7 cellular contexts compared by ENCODE assay signal in the genomic region with DNA sequence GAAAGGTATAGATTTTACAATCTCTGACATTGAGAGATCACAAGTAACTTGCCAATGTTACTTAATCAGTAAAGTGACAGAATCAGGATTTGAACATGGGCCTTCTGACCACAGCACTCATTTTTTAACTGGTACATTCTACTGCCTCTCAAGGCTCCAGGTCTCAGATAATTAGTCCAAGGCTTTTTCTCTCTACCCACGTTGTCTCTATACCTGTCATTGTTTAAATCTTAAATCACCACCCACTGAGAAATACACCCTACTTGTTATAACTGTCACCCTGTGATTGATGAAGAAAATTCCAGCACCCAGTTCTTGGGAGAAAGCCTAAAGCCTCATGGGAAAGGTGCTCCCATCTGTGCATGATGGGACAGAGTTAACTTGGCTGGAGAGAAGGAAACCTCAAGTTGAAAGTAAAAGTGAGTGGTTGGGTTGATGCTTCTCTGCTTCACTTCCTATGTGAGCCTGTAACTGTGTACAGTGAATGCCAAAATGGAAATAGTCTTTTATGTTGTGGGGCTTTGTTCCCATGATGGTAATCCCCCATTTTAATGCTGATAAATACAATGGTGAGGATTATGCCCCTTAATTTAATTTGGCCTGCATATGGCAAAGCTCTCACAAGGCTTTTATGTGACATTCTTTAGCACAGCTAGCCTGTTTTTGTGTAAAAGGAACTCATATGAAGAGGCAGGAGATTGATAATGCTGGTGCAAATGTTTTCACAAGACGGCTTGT.
DNase-seq lines count a peak whose midpoint lies in the region; ATAC-seq and TF ChIP-seq lines count a peak whose summit lies in the region.

No MANE protein-coding gene starts in this region.

- WGBS in mammary epithelial cell (ENCODE audit: low coverage, missing lambda C conversion rate) = 44% methylated on average over 2 of the region's 2 CpGs

- no peak overlapping the region for H3K4me3 Mint-ChIP-seq in immature natural killer cell

- no peaks in the 10 kb centered on the region for H3K36me3 Mint-ChIP-seq in immature natural killer cell

- H3K9me3 ChIP-seq in mammary epithelial cell (replicated peaks; ENCODE audit: insufficient read depth, low read length) (no peaks in the 10 kb centered on the region), tibial artery (no peaks in the 10 kb centered on the region)

- peaks cover 0 to 2% (median 0%) of the 10 kb centered on the region in 6 donors for H3K9me3 Mint-ChIP-seq in immature natural killer cell

- H3K27ac ChIP-seq in mammary epithelial cell (ENCODE audit: insufficient read depth, low read depth, low read length) (no peak overlapping the region), tibial artery (peak overlapping the region; percentile 56 to 69)

- H3K36me3 ChIP-seq in mammary epithelial cell (ENCODE audit: insufficient read depth, low read length) = no peaks in the 10 kb centered on the region
- H3K36me3 ChIP-seq in tibial artery = no peaks in the 10 kb centered on the region

- CTCF ChIA-PET in mammary epithelial cell (lab: Charles Lee; ENCODE audit: low non-redundant PET) = interaction anchor here (0.6 kb wide), 1 partner anchor 38 kb away, joined by 4 read pairs; no protein-coding TSS in a partner anchor

- no peaks in the 10 kb centered on the region for H3K79me2 ChIP-seq in mammary epithelial cell (ENCODE audit: insufficient read depth, low read length)

- no TSS peak for BruUV-seq in mammary epithelial cell (replicated peaks; lab: Mats Ljungman, UMichigan)

- ATAC-seq in GM19463 (IDR thresholded peaks at IDR 0.05; ENCODE audit: unreplicated experiment) = peak; percentile 60
- peak; percentile 66 for ATAC-seq in HG03108 (IDR thresholded peaks at IDR 0.05; ENCODE audit: unreplicated experiment)

- no peaks in the 10 kb centered on the region for H3K27me3 ChIP-seq in mammary epithelial cell (ENCODE audit: insufficient read depth, low read length)
- H3K27me3 ChIP-seq in tibial artery = no peaks in the 10 kb centered on the region

- H3K27ac Mint-ChIP-seq in immature natural killer cell = no peak overlapping the region

- H3K4me1 Mint-ChIP-seq in immature natural killer cell = no peaks in the 10 kb centered on the region

- no peak overlapping the region for H3K4me2 ChIP-seq in mammary epithelial cell (ENCODE audit: insufficient read depth, low read depth, low read length)

- DNase-seq in mammary epithelial cell = peak; percentile 24
- DNase-seq in tibial artery = no peak
- DNase-seq in activated CD8-positive, alpha-beta memory T cell treated with anti-CD3 and anti-CD28 coated beads for 24 hours = no peak
- DNase-seq in immature natural killer cell = no peak
- DNase-seq in T1000 (lab: John Stamatoyannopoulos, UW) = no peak

- no peak overlapping the region for H3K4me3 ChIP-seq in mammary epithelial cell (replicated peaks in 1 of 3; ENCODE audit: insufficient read depth in 1 of 3, low read depth in 2 of 3, low read length in 3 of 3)
- no peak overlapping the region for H3K4me3 ChIP-seq in tibial artery

- in situ Hi-C loops in mammary epithelial cell (cut with MboI; ENCODE audit: low sequenced_read_pairs in 2 of 2) = no loop called here

- no peak overlapping the region for H3K9ac ChIP-seq in mammary epithelial cell (ENCODE audit: insufficient read depth, low read length)

- dilution Hi-C loops in mammary epithelial cell (cut with HindIII; ENCODE audit: low sequenced_read_pairs) = no loop called here

- peaks cover 0 to 5% (median 0%) of the 10 kb centered on the region in 3 donors for H3K27me3 Mint-ChIP-seq in immature natural killer cell (ENCODE audit: low read depth in 3 of 3)

- intact Hi-C loops in mammary epithelial cell (cut with micrococcal nuclease) (no loop called here), tibial artery (cut with DNase I; ENCODE audit: low total_unique reads) (no loop called here)

- H4K20me1 ChIP-seq in mammary epithelial cell (ENCODE audit: insufficient read depth, low read length) = no peaks in the 10 kb centered on the region

- TF ChIP-seq CTCF in mammary epithelial cell (conservative IDR thresholded peaks at IDR 0.05 in 1 of 2, IDR thresholded peaks at IDR 0.05 in 1 of 2; ENCODE audit: extremely low read depth in 1 of 2, insufficient read depth in 1 of 2, low read depth in 1 of 2, low read length in 2 of 2) (no peak), tibial artery (IDR thresholded peaks at IDR 0.05) (no peak)

- peaks cover 11% of the 10 kb centered on the region for H3K4me1 ChIP-seq in mammary epithelial cell (ENCODE audit: insufficient read depth, low read length)
- peaks cover 0 to 45% (median 22%) of the 10 kb centered on the region in 4 donors for H3K4me1 ChIP-seq in tibial artery

- no peak overlapping the region for H2AFZ ChIP-seq in mammary epithelial cell (ENCODE audit: low read depth, low read length)
